ENCODE assay signal across 21 cellular contexts in genomic region chr9:33465096-33465495, GRCh38. TPM values are rescaled to one million over a fixed set of nuclear protein-coding genes. Genes with fewer than 3 reads are reported as not detected.
DNase-seq lines count a peak whose midpoint lies in the region; ATAC-seq and TF ChIP-seq lines count a peak whose summit lies in the region.
"Had no signal": no experiment of that assay in that cellular context is flagged by ENCODE, and none has a peak within 500 bp of the region (broad histone marks: within the 10 kb centered on the region; RNA-seq: fewer than 3 reads in every experiment).

No MANE protein-coding gene starts in this region.

- no peak overlapping the region for H3K4me3 ChIP-seq in CD4-positive, alpha-beta memory T cell (ENCODE audit: low read length in 2 of 2)
- H3K4me3 ChIP-seq in RWPE2 (ENCODE audit: severe bottlenecking), result no peak overlapping the region
- H3K4me3 ChIP-seq: A549, HAP-1 had no signal

- no peaks in the 10 kb centered on the region for H3K4me1 ChIP-seq in CD4-positive, alpha-beta memory T cell (ENCODE audit: insufficient read depth, low read length)
- peaks cover 18% of the 10 kb centered on the region for H3K4me1 ChIP-seq in RWPE2 (ENCODE audit: insufficient read depth, poor library complexity, severe bottlenecking)
- H3K4me1 ChIP-seq: A549, HAP-1 had no signal

- H3K9me3 ChIP-seq in CD4-positive, alpha-beta memory T cell (ENCODE audit: control insufficient read depth in 1 of 2, low read length in 2 of 2), result no peaks in the 10 kb centered on the region
- H3K9me3 ChIP-seq in RWPE2 (ENCODE audit: severe bottlenecking), result no peaks in the 10 kb centered on the region
- H3K9me3 ChIP-seq: A549, HAP-1 had no signal

- H3K27me3 ChIP-seq in CD4-positive, alpha-beta memory T cell (ENCODE audit: insufficient read depth, low read length), result no peaks in the 10 kb centered on the region
- H3K27me3 ChIP-seq in RWPE2 (ENCODE audit: insufficient read depth, poor library complexity, severe bottlenecking), result no peaks in the 10 kb centered on the region

- peaks cover 6% of the 10 kb centered on the region for H3K4me1 Mint-ChIP-seq in activated naive CD4-positive, alpha-beta T cell treated with anti-CD3 and anti-CD28 coated beads for 36 hours (ENCODE audit: low read depth)
- H3K4me1 Mint-ChIP-seq in CD4-positive, alpha-beta memory T cell, result peaks cover 5 to 11% (median 8%) of the 10 kb centered on the region in 4 donors
- H3K4me1 Mint-ChIP-seq in naive thymus-derived CD8-positive, alpha-beta T cell, result peaks cover 0 to 21% (median 0%) of the 10 kb centered on the region in 4 donors

- H3K36me3 Mint-ChIP-seq in activated naive CD4-positive, alpha-beta T cell treated with anti-CD3 and anti-CD28 coated beads for 36 hours (ENCODE audit: low read depth), result peaks cover 24% of the 10 kb centered on the region
- peaks cover 50 to 75% of the 10 kb centered on the region in 2 donors for H3K36me3 Mint-ChIP-seq in CD4-positive, alpha-beta memory T cell
- H3K36me3 Mint-ChIP-seq in naive thymus-derived CD8-positive, alpha-beta T cell, result peaks cover 0 to 80% (median 18%) of the 10 kb centered on the region in 3 donors

- no peak for DNase-seq in activated naive CD4-positive, alpha-beta T cell treated with anti-CD3 and anti-CD28 coated beads for 36 hours
- no peak for DNase-seq in activated naive CD4-positive, alpha-beta T cell (lab: John Stamatoyannopoulos, UW)
- DNase-seq in CD4-positive, alpha-beta memory T cell, result peak in 1 of 5 donors; percentile 6
- no peak for DNase-seq in RWPE2 (ENCODE audit: low spot score)
- peak in 1 of 10 donors; percentile 31 for DNase-seq in naive thymus-derived CD8-positive, alpha-beta T cell
- DNase-seq: Calu3; CD8-positive, alpha-beta T cell; DMS79; KG1; MV-4-11; NCI-H187; NCI-H510A; NCI-H748 treated with DMSO at 0.1 percent for 48 hours; SHP77 treated with DMSO at 0.1 percent for 48 hours had no signal

- POLR2A ChIA-PET in CD4-positive, alpha-beta memory T cell (lab: Charles Lee; ENCODE audit: partially characterized antibody), result interaction anchor here (1.3 to 19.7 kb wide), 6 partner anchors 8 to 90 kb away, joined by 3 to 299 read pairs (median 50); partner anchors contain the start of genes AQP3 and NOL6
- POLR2A ChIA-PET in naive thymus-derived CD8-positive, alpha-beta T cell (lab: Charles Lee), result interaction anchor here (2.4 to 7.1 kb wide), 4 partner anchors 8 to 62 kb away, joined by 10 to 47 read pairs (median 24); partner anchors contain the start of genes AQP3, AQP7 and NOL6

- CTCF ChIA-PET in activated naive CD4-positive, alpha-beta T cell treated with anti-CD3 and anti-CD28 coated beads for 36 hours (lab: Charles Lee), result interaction anchor here (1.0 to 9.9 kb wide), 5 partner anchors 9 to 90 kb away, joined by 9 to 159 read pairs (median 69); partner anchors contain the start of genes AQP3, AQP7 and NOL6
- CTCF ChIA-PET in CD4-positive, alpha-beta memory T cell (lab: Charles Lee; ENCODE audit: partially characterized antibody), result interaction anchor here (1.1 to 24.2 kb wide), 9 partner anchors 8 to 90 kb away, joined by 3 to 562 read pairs (median 31); partner anchors contain the start of genes AQP3, AQP7 and NOL6

- peaks cover 86% of the 10 kb centered on the region for H3K36me3 ChIP-seq in CD4-positive, alpha-beta memory T cell (ENCODE audit: insufficient read depth, low read length)
- peaks cover 89% of the 10 kb centered on the region for H3K36me3 ChIP-seq in RWPE2 (ENCODE audit: low read depth)

- no peak overlapping the region for H3K27ac ChIP-seq in CD4-positive, alpha-beta memory T cell (ENCODE audit: low read depth, low read length)
- peak overlapping the region; percentile 60 for H3K27ac ChIP-seq in RWPE2 (ENCODE audit: poor library complexity, severe bottlenecking)
- H3K27ac ChIP-seq: A549 had no signal

- no peak for ATAC-seq in RWPE2 (ENCODE audit: low read depth)
- ATAC-seq in naive thymus-derived CD8-positive, alpha-beta T cell, result no peak
- ATAC-seq in GM18870 (IDR thresholded peaks at IDR 0.05; ENCODE audit: unreplicated experiment), result no peak
- ATAC-seq in GM18517 (IDR thresholded peaks at IDR 0.05; ENCODE audit: unreplicated experiment), result no peak
- no peak for ATAC-seq in GM21529 (IDR thresholded peaks at IDR 0.05; ENCODE audit: unreplicated experiment)
- ATAC-seq: A549; CD8-positive, alpha-beta T cell had no signal

- H3K9me3 Mint-ChIP-seq in activated naive CD4-positive, alpha-beta T cell treated with anti-CD3 and anti-CD28 coated beads for 36 hours, result no peaks in the 10 kb centered on the region
- no peaks in the 10 kb centered on the region for H3K9me3 Mint-ChIP-seq in CD4-positive, alpha-beta memory T cell
- no peaks in the 10 kb centered on the region for H3K9me3 Mint-ChIP-seq in naive thymus-derived CD8-positive, alpha-beta T cell
- H3K9me3 Mint-ChIP-seq: CD8-positive, alpha-beta T cell had no signal

- H3K27me3 Mint-ChIP-seq in activated naive CD4-positive, alpha-beta T cell treated with anti-CD3 and anti-CD28 coated beads for 36 hours (ENCODE audit: low read depth), result no peaks in the 10 kb centered on the region
- H3K27me3 Mint-ChIP-seq in CD4-positive, alpha-beta memory T cell, result no peaks in the 10 kb centered on the region
- H3K27me3 Mint-ChIP-seq in naive thymus-derived CD8-positive, alpha-beta T cell, result no peaks in the 10 kb centered on the region

- peak overlapping the region; percentile 30 for H3K27ac Mint-ChIP-seq in activated naive CD4-positive, alpha-beta T cell treated with anti-CD3 and anti-CD28 coated beads for 36 hours
- H3K27ac Mint-ChIP-seq in CD4-positive, alpha-beta memory T cell, result peak overlapping the region in 5 of 7 donors; percentile 15 to 74 (median 42)
- H3K27ac Mint-ChIP-seq in naive thymus-derived CD8-positive, alpha-beta T cell, result peak overlapping the region in 6 of 10 donors; percentile 32 to 75 (median 71)

- H3K4me3 Mint-ChIP-seq in activated naive CD4-positive, alpha-beta T cell treated with anti-CD3 and anti-CD28 coated beads for 36 hours, result no peak overlapping the region
- H3K4me3 Mint-ChIP-seq in CD4-positive, alpha-beta memory T cell, result no peak overlapping the region
- H3K4me3 Mint-ChIP-seq in naive thymus-derived CD8-positive, alpha-beta T cell, result no peak overlapping the region
- H3K4me3 Mint-ChIP-seq: CD8-positive, alpha-beta T cell had no signal

- intact Hi-C loops in activated naive CD4-positive, alpha-beta T cell treated with anti-CD3 and anti-CD28 coated beads for 36 hours (cut with micrococcal nuclease), result no loop called here
- intact Hi-C loops in CD4-positive, alpha-beta memory T cell (cut with micrococcal nuclease), result no loop called here

- no peak for TF ChIP-seq CTCF in RWPE2 (IDR thresholded peaks at IDR 0.05; ENCODE audit: poor library complexity, severe bottlenecking)

RNA-seq across cellular contexts. Expression of gene NOL6, which starts 8.6 kb away (rescaled TPM):
- 10 to 100 TPM; 38.2 to 38.6 TPM for total RNA-seq in activated naive CD4-positive, alpha-beta T cell treated with anti-CD3 and anti-CD28 coated beads for 36 hours
- 10 to 100 TPM; 39.1 to 41.1 TPM for total RNA-seq in CD4-positive, alpha-beta memory T cell
- polyA plus RNA-seq in CD4-positive, alpha-beta memory T cell, result 10 to 100 TPM; 11.7 to 28.1 TPM
- 10 to 100 TPM; 42.7 to 47.2 TPM for total RNA-seq in naive thymus-derived CD8-positive, alpha-beta T cell
- 10 to 100 TPM; 13.5 to 29.2 (median 19.3) TPM for polyA plus RNA-seq in naive thymus-derived CD8-positive, alpha-beta T cell

RNA-seq across cellular contexts. Expression of gene AQP3, which starts 17.7 kb away (rescaled TPM):
- 1 to 10 TPM; 7.2 to 8.1 TPM for total RNA-seq in activated naive CD4-positive, alpha-beta T cell treated with anti-CD3 and anti-CD28 coated beads for 36 hours
- 100 to 1,000 TPM; 172 TPM for total RNA-seq in CD4-positive, alpha-beta memory T cell
- 100 to 1,000 TPM; 484 to 562 TPM for polyA plus RNA-seq in CD4-positive, alpha-beta memory T cell
- total RNA-seq in naive thymus-derived CD8-positive, alpha-beta T cell, result 10 to 100 TPM; 71.6 to 72.8 TPM
- polyA plus RNA-seq in naive thymus-derived CD8-positive, alpha-beta T cell, result 100 to 1,000 TPM; 124 to 166 (median 145) TPM

RNA-seq across cellular contexts. Expression of gene ANKRD18B, which starts 59.0 kb away (rescaled TPM):
- 1 to 10 TPM in 1 of 2 experiments, under 1 TPM in 1; 0.57 to 1.6 TPM for total RNA-seq in activated naive CD4-positive, alpha-beta T cell treated with anti-CD3 and anti-CD28 coated beads for 36 hours
- 1 to 10 TPM; 1.2 to 1.9 TPM for total RNA-seq in CD4-positive, alpha-beta memory T cell
- polyA plus RNA-seq in CD4-positive, alpha-beta memory T cell, result not detected
- under 1 TPM in 1 of 2 experiments, not detected in 1; 0.88 TPM for total RNA-seq in naive thymus-derived CD8-positive, alpha-beta T cell
- not detected for polyA plus RNA-seq in naive thymus-derived CD8-positive, alpha-beta T cell
- total RNA-seq: CD8-positive, alpha-beta T cell; HT-29; OCI-LY7 had no signal

Comparison
In these comparisons a context has a peak if more than half of its experiments do, and no peak if none do; other contexts are left out.
1. RNA of gene AQP3, which starts 17.7 kb away (total RNA-seq): 172 TPM in CD4-positive, alpha-beta memory T cell and 71.6 to 72.8 TPM in naive thymus-derived CD8-positive, alpha-beta T cell; 7.2 to 8.1 TPM in activated naive CD4-positive, alpha-beta T cell treated with anti-CD3 and anti-CD28 coated beads for 36 hours; every median in the first group is over 4 times any median in the second.
2. Peak in every context shown above with its lines, with median percentiles within 50 percentile points of each other: H3K27ac Mint-ChIP-seq.